ENCODE assay signal across 25 cellular contexts in genomic region chrX:43964936-43965335, GRCh38. TPM values are rescaled to one million over a fixed set of nuclear protein-coding genes. Genes with fewer than 3 reads are reported as not detected.
"Had no signal": no experiment of that assay in that cellular context is flagged by ENCODE, and none has a peak within 500 bp of the region (broad histone marks: within the 10 kb centered on the region; RNA-seq: fewer than 3 reads in every experiment).

No MANE protein-coding gene starts in this region.

- FAIRE-seq: colon, frontal cortex, pancreas, small intestine had no signal

- H3K4me3 Mint-ChIP-seq: dendritic cell treated with granulocyte-macrophage colony-stimulating factor and Interleukin-4, amounts not matched to agents 40 ng/mL and 50 ng/mL, for 4 days; effector memory CD8-positive, alpha-beta T cell; memory B cell; mesothelial cell of epicardium; nephron; stimulated activated naive CD8-positive, alpha-beta T cell treated with anti-CD3 and anti-CD28 coated beads, Interleukin-15, Interleukin-2, amounts not matched to agents 100 ng/mL and 50 ng/mL, for 24 hours had no signal

- H3K27ac ChIP-seq: heart left ventricle, left ventricle myocardium inferior, lower lobe of right lung, pancreas, tibial nerve, upper lobe of right lung, vagina had no signal

- H3K9me3 Mint-ChIP-seq: effector memory CD8-positive, alpha-beta T cell; stimulated activated naive CD8-positive, alpha-beta T cell treated with anti-CD3 and anti-CD28 coated beads, Interleukin-15, Interleukin-2, amounts not matched to agents 100 ng/mL and 50 ng/mL, for 24 hours had no signal

- DNase-seq: effector memory CD8-positive, alpha-beta T cell; erythroblast; heart left ventricle; hippocampal formation; islet precursor cell; left ventricle myocardium inferior; lower lobe of right lung; occipital lobe; pancreas; right cardiac atrium; small intestine; stimulated activated CD4-positive, alpha-beta T cell treated with anti-CD3 and anti-CD28 coated beads, Interleukin-2, amount 100 ng/mL, for 48 hours; testis; upper lobe of right lung had no signal

- H3K4me1 Mint-ChIP-seq: memory B cell had no signal

- ATAC-seq: effector memory CD8-positive, alpha-beta T cell; heart left ventricle; lower lobe of right lung; pancreas; right cardiac atrium; upper lobe of right lung had no signal

- H3K9me3 ChIP-seq: lower lobe of right lung, pancreas, testis, tibial nerve, upper lobe of right lung had no signal

- H3K4me3 ChIP-seq: heart left ventricle, left ventricle myocardium inferior, lower lobe of right lung, pancreas, testis, tibial nerve, upper lobe of right lung, vagina had no signal

- H3K36me3 ChIP-seq: heart left ventricle, left ventricle myocardium inferior, lower lobe of right lung, pancreas, tibial nerve, upper lobe of right lung, vagina had no signal

- H3K4me1 ChIP-seq: heart left ventricle, left ventricle myocardium inferior, lower lobe of right lung, pancreas, testis, tibial nerve, upper lobe of right lung, vagina had no signal

- H3K27me3 Mint-ChIP-seq: dendritic cell treated with granulocyte-macrophage colony-stimulating factor and Interleukin-4, amounts not matched to agents 40 ng/mL and 50 ng/mL, for 4 days; stimulated activated naive CD8-positive, alpha-beta T cell treated with anti-CD3 and anti-CD28 coated beads, Interleukin-15, Interleukin-2, amounts not matched to agents 100 ng/mL and 50 ng/mL, for 24 hours had no signal

- H3K27me3 ChIP-seq: testis, upper lobe of right lung, vagina had no signal

- H3K27ac Mint-ChIP-seq: dendritic cell treated with granulocyte-macrophage colony-stimulating factor and Interleukin-4, amounts not matched to agents 40 ng/mL and 50 ng/mL, for 4 days; effector memory CD8-positive, alpha-beta T cell; memory B cell; mesothelial cell of epicardium; nephron; progenitor cell of endocrine pancreas; stimulated activated naive CD8-positive, alpha-beta T cell treated with anti-CD3 and anti-CD28 coated beads, Interleukin-15, Interleukin-2, amounts not matched to agents 100 ng/mL and 50 ng/mL, for 24 hours had no signal

- H3K36me3 Mint-ChIP-seq: memory B cell, mesothelial cell of epicardium had no signal

RNA-seq across cellular contexts. Expression of gene NDP, which starts 8.3 kb away (rescaled TPM):
- total RNA-seq: left ventricle myocardium inferior, pancreas, progenitor cell of endocrine pancreas, subcutaneous adipose tissue, upper lobe of right lung had no signal
- polyA plus RNA-seq: pancreas, right cardiac atrium had no signal
